ENCODE assay signal across 17 cellular contexts in genomic region chr1:59105548-59106507, GRCh38.
DNase-seq lines count a peak whose midpoint lies in the region; ATAC-seq and TF ChIP-seq lines count a peak whose summit lies in the region.
"Had no signal": no experiment of that assay in that cellular context is flagged by ENCODE, and none has a peak within 500 bp of the region (broad histone marks: within the 10 kb centered on the region; RNA-seq: fewer than 3 reads in every experiment).

No MANE protein-coding gene starts in this region.

- peak overlapping the region in 1 of 4 donors; percentile 53 for H3K27ac ChIP-seq in body of pancreas
- H3K27ac ChIP-seq in mesenchymal stem cell (ENCODE audit: low read length, poor library complexity, severe bottlenecking) = no peak overlapping the region
- H3K27ac ChIP-seq in skeletal muscle tissue (ENCODE audit: low read depth, low read length) = peak overlapping the region; percentile 57
- H3K27ac ChIP-seq in PC-9 = no peak overlapping the region
- H3K27ac ChIP-seq: neutrophil had no signal

- H3K4me3 ChIP-seq in body of pancreas (no peak overlapping the region), mesenchymal stem cell (ENCODE audit: insufficient read depth in 1 of 2, low read depth in 1 of 2, low read length in 2 of 2) (peak overlapping the region in 1 of 2 experiments; percentile 45), skeletal muscle tissue (ENCODE audit: low read length in 3 of 3) (peak overlapping the region in 1 of 3 donors; percentile 14), PC-9 (no peak overlapping the region)

- no peak overlapping the region for H2BK5ac ChIP-seq in mesenchymal stem cell (ENCODE audit: low read depth, low read length, poor library complexity, severe bottlenecking)

- POLR2A ChIA-PET in PC-9 (lab: Charles Lee; ENCODE audit: unreplicated experiment) = interaction anchor here (0.5 kb wide), 1 partner anchor 196 kb away, joined by 12 read pairs; no protein-coding TSS in a partner anchor

- intact Hi-C loops in body of pancreas (cut with DNase I) = no loop called here
- intact Hi-C loops in PC-9 (cut with micrococcal nuclease; ENCODE audit: unreplicated experiment) = no loop called here

- H3K9me3 ChIP-seq in body of pancreas (no peaks in the 10 kb centered on the region), mesenchymal stem cell (ENCODE audit: control insufficient read depth, low read length) (peaks cover 5% of the 10 kb centered on the region), skeletal muscle tissue (ENCODE audit: control insufficient read depth in 3 of 3, low read length in 3 of 3) (no peaks in the 10 kb centered on the region), PC-9 (ENCODE audit: insufficient read depth, low read depth) (no peaks in the 10 kb centered on the region)
- H3K9me3 ChIP-seq: neutrophil had no signal

- H3F3A ChIP-seq in PC-9 (ENCODE audit: insufficient read depth, low read depth) = no peaks in the 10 kb centered on the region

- H3K23ac ChIP-seq in mesenchymal stem cell (ENCODE audit: low read length in 2 of 2) = no peak overlapping the region

- H2BK12ac ChIP-seq in mesenchymal stem cell (ENCODE audit: low read length in 2 of 2) = peak overlapping the region in 1 of 2 experiments; percentile 23

- H3K4me2 ChIP-seq in mesenchymal stem cell (ENCODE audit: low read length, poor library complexity, severe bottlenecking) (no peak overlapping the region), PC-9 (no peak overlapping the region)

- peak overlapping the region in 1 of 2 experiments; percentile 31 for H3K18ac ChIP-seq in mesenchymal stem cell (ENCODE audit: low read depth in 1 of 2, low read length in 2 of 2)

- H3K4me1 ChIP-seq in body of pancreas (peaks cover 6% of the 10 kb centered on the region), mesenchymal stem cell (ENCODE audit: control insufficient read depth, insufficient read depth, low read depth, low read length) (peaks cover 7% of the 10 kb centered on the region), skeletal muscle tissue (ENCODE audit: control insufficient read depth in 3 of 3, insufficient read depth in 3 of 3, low read length in 3 of 3) (peaks cover 9 to 15% (median 10%) of the 10 kb centered on the region in 3 donors), PC-9 (replicated peaks; ENCODE audit: insufficient read depth) (no peaks in the 10 kb centered on the region)

- H3K36me3 ChIP-seq in body of pancreas (replicated peaks in 1 of 2; ENCODE audit: insufficient read depth in 1 of 2, low read depth in 2 of 2) (no peaks in the 10 kb centered on the region), mesenchymal stem cell (ENCODE audit: control insufficient read depth in 1 of 2, insufficient read depth in 2 of 2, low read depth in 1 of 2, low read length in 2 of 2) (no peaks in the 10 kb centered on the region), skeletal muscle tissue (ENCODE audit: control insufficient read depth in 3 of 3, insufficient read depth in 3 of 3, low read length in 3 of 3) (no peaks in the 10 kb centered on the region), PC-9 (ENCODE audit: low read depth) (no peaks in the 10 kb centered on the region)
- H3K36me3 ChIP-seq: neutrophil had no signal

- ATAC-seq in body of pancreas (peak; percentile 23), HG03039 (IDR thresholded peaks at IDR 0.05; ENCODE audit: unreplicated experiment) (no peak)
- ATAC-seq: activated CD8-positive, alpha-beta T cell treated with anti-CD3 and anti-CD28 coated beads for 36 hours; activated T-cell treated with anti-CD3 and anti-CD28 coated beads, Interleukin-2, amount 50 U/mL, for 72 hours had no signal

- BruUV-seq in PC-9 (replicated peaks; lab: Mats Ljungman, UMichigan) = no TSS peak

- H2BK120ac ChIP-seq in mesenchymal stem cell (ENCODE audit: low read depth, low read length) = no peak overlapping the region

- H4K20me1 ChIP-seq in PC-9 (ENCODE audit: insufficient read depth) = no peaks in the 10 kb centered on the region

- no peak overlapping the region for H2AFZ ChIP-seq in mesenchymal stem cell (ENCODE audit: low read depth, low read length)
- H2AFZ ChIP-seq in PC-9 = no peak overlapping the region

- TF ChIP-seq POLR2A in body of pancreas (IDR thresholded peaks at IDR 0.05) = no peak

- H3K9ac ChIP-seq in mesenchymal stem cell (ENCODE audit: low read length) (peak overlapping the region; percentile 68), skeletal muscle tissue (ENCODE audit: low read depth in 1 of 3, low read length in 3 of 3) (no peak overlapping the region)

- CTCF ChIA-PET in PC-9 (lab: Charles Lee) = no interaction called here

- WGBS in body of pancreas, 2 donors = 77 to 83% methylated on average over 7 of the region's 7 CpGs
- 72% methylated on average over 5 of the region's 7 CpGs for WGBS in mesenchymal stem cell

- no peak overlapping the region for H4K8ac ChIP-seq in mesenchymal stem cell (ENCODE audit: low read length)

- no peaks in the 10 kb centered on the region for H3K79me1 ChIP-seq in mesenchymal stem cell (replicated peaks; ENCODE audit: low read length, poor library complexity, severe bottlenecking)

- H3K4ac ChIP-seq in mesenchymal stem cell (ENCODE audit: low read depth in 1 of 2, low read length in 2 of 2) = no peak overlapping the region

- H4K91ac ChIP-seq in mesenchymal stem cell (ENCODE audit: low read length) = no peak overlapping the region

- no peaks in the 10 kb centered on the region; the same call in 1 of the 2 replicates for H3K9me2 ChIP-seq in PC-9 (ENCODE audit: insufficient read depth)

- no peak overlapping the region for H3K14ac ChIP-seq in mesenchymal stem cell (ENCODE audit: low read length in 2 of 2)

- no peaks in the 10 kb centered on the region for H3K27me3 ChIP-seq in body of pancreas
- no peaks in the 10 kb centered on the region for H3K27me3 ChIP-seq in mesenchymal stem cell (ENCODE audit: control insufficient read depth in 1 of 2, insufficient read depth in 1 of 2, low read length in 2 of 2)
- no peaks in the 10 kb centered on the region for H3K27me3 ChIP-seq in skeletal muscle tissue (ENCODE audit: control insufficient read depth in 3 of 3, insufficient read depth in 3 of 3, low read length in 3 of 3)
- H3K27me3 ChIP-seq in PC-9 (ENCODE audit: insufficient read depth, low read depth) = no peaks in the 10 kb centered on the region
- H3K27me3 ChIP-seq: neutrophil had no signal

- DNase-seq in NCI-H774 (lab: John Stamatoyannopoulos, UW) (peak; percentile 10), body of pancreas (peak in 1 of 4 donors; percentile 13), mesenchymal stem cell (peak; percentile 64), PC-9 (no peak), NAMALWA (ENCODE audit: low spot score) (no peak), iPS-NIHi7 (ENCODE audit: extremely low spot score) (no peak)
- DNase-seq: activated CD8-positive, alpha-beta T cell treated with anti-CD3 and anti-CD28 coated beads for 36 hours; activated T-cell treated with anti-CD3 and anti-CD28 coated beads, Interleukin-2, amount 50 U/mL, for 72 hours; central memory CD4-positive, alpha-beta T cell; kidney glomerular epithelial cell; midbrain; NCI-H1930; NCI-H524 treated with DMSO at 0.1 percent for 48 hours; right cardiac atrium had no signal

- no peak overlapping the region for H2AK5ac ChIP-seq in mesenchymal stem cell (ENCODE audit: low read length, severe bottlenecking)

- TF ChIP-seq CTCF in body of pancreas (IDR thresholded peaks at IDR 0.05) (no peak), PC-9 (conservative IDR thresholded peaks at IDR 0.05) (no peak)

- H3K79me2 ChIP-seq in PC-9 (ENCODE audit: low read depth) = no peaks in the 10 kb centered on the region

- no peak overlapping the region for H2BK15ac ChIP-seq in mesenchymal stem cell (ENCODE audit: low read depth, poor library complexity, severe bottlenecking)

Comparison
In these comparisons a context has a peak if more than half of its experiments do, and no peak if none do; other contexts are left out.
1. DNase-seq: peak in NCI-H774 (single experiment) and mesenchymal stem cell (single experiment); none in PC-9 (0 of 2), NAMALWA (single experiment) and iPS-NIHi7 (single experiment).